ENCODE assay signal across 8 cellular contexts in genomic region chr16:31265329-31266245, GRCh38. TPM values are rescaled to one million over a fixed set of nuclear protein-coding genes. Genes with fewer than 3 reads are reported as not detected.
A peak's percentile ranks its signal among the peaks of the same experiment; 100 is the strongest.
DNase-seq lines count a peak whose midpoint lies in the region; ATAC-seq and TF ChIP-seq lines count a peak whose summit lies in the region.

No MANE protein-coding gene starts in this region.

- peak; percentile 95 for ATAC-seq in GM19463 (IDR thresholded peaks at IDR 0.05; ENCODE audit: unreplicated experiment)
- ATAC-seq in HG03521 (IDR thresholded peaks at IDR 0.05; ENCODE audit: unreplicated experiment) = peak; percentile 76
- no peak for ATAC-seq in left ventricle myocardium superior

- no peak overlapping the region for H3K4me3 ChIP-seq in fibroblast of pulmonary artery (replicated peaks; ENCODE audit: low read depth, low read length)

- DNase-seq in ACHN = peak; percentile 79
- peak; percentile 82 to 87 for DNase-seq in activated CD4-positive, alpha-beta T cell treated with anti-CD3 and anti-CD28 coated beads, Interleukin-2, amount 50 U/mL, for 48 hours
- DNase-seq in fibroblast of pulmonary artery (ENCODE audit: low read depth) = peak; percentile 3
- DNase-seq in stimulated activated CD4-positive, alpha-beta T cell treated with anti-CD3 and anti-CD28 coated beads, TNF-alpha, amount 100 ng/mL, for 4 hours (ENCODE audit: low read depth in 3 of 3) = peak; percentile 41 to 49 (median 43)
- no peak for DNase-seq in NCI-H1048 (lab: John Stamatoyannopoulos, UW)
- DNase-seq in left ventricle myocardium superior = no peak

- intact Hi-C loops in left ventricle myocardium superior (cut with micrococcal nuclease) = no loop called here

- in situ Hi-C loops in ACHN (cut with HindIII; ENCODE audit: low pct_ligation_motif_present, low pct_unique_long_range_greater_than_20kb, low sequenced_read_pairs) = no loop called here

- TF ChIP-seq CTCF in fibroblast of pulmonary artery (IDR thresholded peaks at IDR 0.05; ENCODE audit: low read length, missing control alignments) = no peak

RNA-seq across cellular contexts. Expression of gene ITGAM, which starts 5.8 kb away (rescaled TPM):
- 7.1 TPM for total RNA-seq in left ventricle myocardium superior

RNA-seq across cellular contexts. Expression of gene PYDC1, which starts 48.7 kb away (rescaled TPM):
- total RNA-seq in left ventricle myocardium superior = not detected

RNA-seq across cellular contexts. Expression of gene TRIM72, which starts 51.7 kb away (rescaled TPM):
- total RNA-seq in left ventricle myocardium superior = 0.40 TPM

Comparison
In these comparisons a context has a peak if more than half of its experiments do, and no peak if none do; other contexts are left out.
1. DNase-seq: peak in ACHN (single experiment), activated CD4-positive, alpha-beta T cell treated with anti-CD3 and anti-CD28 coated beads, Interleukin-2, amount 50 U/mL, for 48 hours (2 of 2), fibroblast of pulmonary artery (single experiment) and stimulated activated CD4-positive, alpha-beta T cell treated with anti-CD3 and anti-CD28 coated beads, TNF-alpha, amount 100 ng/mL, for 4 hours (3 of 3); none in NCI-H1048 (single experiment) and left ventricle myocardium superior (single experiment).